In the genomic region with DNA sequence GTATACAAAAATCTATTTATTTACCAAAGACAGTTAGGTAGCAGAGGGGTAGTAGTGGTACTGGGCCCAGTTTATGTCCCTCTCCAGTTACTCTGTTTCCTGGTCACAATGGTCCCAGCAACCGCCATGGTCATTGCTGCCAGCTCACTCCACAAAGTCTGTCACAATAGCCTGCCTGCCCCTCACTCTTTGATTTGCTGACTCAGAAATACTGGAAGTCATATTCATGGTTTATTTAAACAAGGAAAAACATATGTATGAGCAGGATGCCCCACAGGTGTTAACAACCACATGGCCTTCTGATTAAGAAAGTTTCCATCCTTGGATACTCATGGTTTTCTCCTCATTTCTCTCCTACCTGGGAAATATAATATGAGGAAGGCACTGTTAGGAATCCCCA, we compare ENCODE assay signal across 23 cellular contexts. TPM values are rescaled to one million over a fixed set of nuclear protein-coding genes. Genes with fewer than 3 reads are reported as not detected.
DNase-seq lines count a peak whose midpoint lies in the region; ATAC-seq, FAIRE-seq and TF ChIP-seq lines count a peak whose summit lies in the region.
"Had no signal": no experiment of that assay in that cellular context is flagged by ENCODE, and none has a peak within 500 bp of the region (broad histone marks: within the 10 kb centered on the region; RNA-seq: fewer than 3 reads in every experiment).

No MANE protein-coding gene starts in this region.

- H3K36me3 Mint-ChIP-seq in GM23338 (ENCODE audit: low read depth) = no peaks in the 10 kb centered on the region
- H3K36me3 Mint-ChIP-seq: CD4-positive, CD25-positive, alpha-beta regulatory T cell; CD8-positive, alpha-beta T cell had no signal

- no peak overlapping the region for H3K4me3 ChIP-seq in GM23338
- H3K4me3 ChIP-seq in Karpas-422 (ENCODE audit: low read length) = no peak overlapping the region
- H3K4me3 ChIP-seq in K562 = no peak overlapping the region
- H3K4me3 ChIP-seq: BLaER1, GM23248 had no signal

- TF ChIP-seq EP300 in K562 (IDR thresholded peaks at IDR 0.05; ENCODE audit: low read length) = no peak

- H3K27me3 Mint-ChIP-seq in GM23338 (ENCODE audit: insufficient read depth, low read depth, poor library complexity) = no peaks in the 10 kb centered on the region

- H3K4me2 ChIP-seq in GM23338 = no peak overlapping the region
- peak overlapping the region; percentile 13 for H3K4me2 ChIP-seq in Karpas-422 (ENCODE audit: low read depth, low read length, poor library complexity, severe bottlenecking)
- no peak overlapping the region for H3K4me2 ChIP-seq in K562 (ENCODE audit: insufficient read depth, low read length)
- H3K4me2 ChIP-seq: BLaER1 had no signal

- H4K20me1 ChIP-seq in GM23338 (replicated peaks; ENCODE audit: insufficient read depth) (no peaks in the 10 kb centered on the region), Karpas-422 (ENCODE audit: insufficient read depth, low read depth, low read length) (no peaks in the 10 kb centered on the region), K562 (replicated peaks; ENCODE audit: control insufficient read depth, insufficient read depth, low read length) (no peaks in the 10 kb centered on the region)
- H4K20me1 ChIP-seq: BLaER1 had no signal

- H2AFZ ChIP-seq in GM23338 (no peak overlapping the region), Karpas-422 (ENCODE audit: low read length) (no peak overlapping the region), K562 (ENCODE audit: low read depth, low read length) (no peak overlapping the region)
- H2AFZ ChIP-seq: GM23248 had no signal

- TF ChIP-seq POLR2A in K562 (conservative IDR thresholded peaks at IDR 0.05) = no peak

- DNase-seq in GM23338 (ENCODE audit: low spot score) = no peak
- DNase-seq in Karpas-422 = no peak
- no peak for DNase-seq in K562 (ENCODE audit: extremely low read depth in 1 of 4, low spot score in 3 of 4)
- DNase-seq in HPDE6-E6E7 (ENCODE audit: extremely low spot score) = no peak
- no peak for DNase-seq in inferior parietal cortex (ENCODE audit: extremely low spot score)
- DNase-seq: Caco-2; CD4-positive, CD25-positive, alpha-beta regulatory T cell; CD8-positive, alpha-beta T cell; DMS79; GF-D8; GM23248; H9 had no signal

- in situ Hi-C loops in K562 (cut with MboI) = no loop called here

- no peak for FAIRE-seq in K562 (lab: Jason Lieb, UNC)
- FAIRE-seq: GM12891, GM18507 had no signal

- H3K9me2 ChIP-seq in GM23338 (ENCODE audit: insufficient read depth) (no peaks in the 10 kb centered on the region), Karpas-422 (replicated peaks; ENCODE audit: insufficient read depth, low read length) (no peaks in the 10 kb centered on the region)

- no peak for TF ChIP-seq CTCF in GM23338 (conservative IDR thresholded peaks at IDR 0.05; ENCODE audit: low read depth in 2 of 2)
- no peak for TF ChIP-seq CTCF in K562 (IDR thresholded peaks at IDR 0.05 in 2 of 3, conservative IDR thresholded peaks at IDR 0.05 in 1 of 3; ENCODE audit: insufficient read depth in 2 of 3, low read depth in 1 of 3, low read length in 3 of 3)

- H3K79me2 ChIP-seq in GM23338 (replicated peaks; ENCODE audit: insufficient read depth) (no peaks in the 10 kb centered on the region), Karpas-422 (ENCODE audit: low read length) (no peaks in the 10 kb centered on the region), K562 (ENCODE audit: control insufficient read depth, insufficient read depth, low read length) (no peaks in the 10 kb centered on the region)

- no peaks in the 10 kb centered on the region for H3K4me1 ChIP-seq in GM23338 (ENCODE audit: insufficient read depth)
- H3K4me1 ChIP-seq in Karpas-422 (ENCODE audit: low read length) = peaks cover 36% of the 10 kb centered on the region
- peaks cover 0 to 15% of the 10 kb centered on the region in 2 experiments; a peak in 2 of 5 replicates for H3K4me1 ChIP-seq in K562 (replicated peaks in 1 of 2; ENCODE audit: control insufficient read depth in 2 of 2, insufficient read depth in 2 of 2, low read length in 2 of 2)
- H3K4me1 ChIP-seq: BLaER1, Caco-2 had no signal

- H3K4me1 Mint-ChIP-seq in GM23338 = no peaks in the 10 kb centered on the region
- H3K4me1 Mint-ChIP-seq: B cell; CD4-positive, CD25-positive, alpha-beta regulatory T cell; H9 had no signal

- no TSS peak for BruUV-seq in K562 (replicated peaks; lab: Mats Ljungman, UMichigan)

- no peaks in the 10 kb centered on the region for H3K36me3 ChIP-seq in GM23338 (ENCODE audit: insufficient read depth)
- no peaks in the 10 kb centered on the region for H3K36me3 ChIP-seq in Karpas-422 (ENCODE audit: insufficient read depth, low read length)
- H3K36me3 ChIP-seq in K562 (ENCODE audit: control insufficient read depth, insufficient read depth, low read length) = no peaks in the 10 kb centered on the region
- H3K36me3 ChIP-seq: BLaER1 had no signal

- TF ChIP-seq RAD21 in K562 (CRISPR knock-in tag; conservative IDR thresholded peaks at IDR 0.05 in 1 of 2, IDR thresholded peaks at IDR 0.05 in 1 of 2) = no peak

- ATAC-seq in GM23338 (no peak), K562 (no peak), GM18861 (IDR thresholded peaks at IDR 0.05; ENCODE audit: unreplicated experiment) (no peak)
- ATAC-seq: CD8-positive, alpha-beta T cell; HCT116 had no signal

- POLR2A ChIA-PET in K562 (lab: Yijun Ruan, JAX) = interaction anchor here (0.5 kb wide), 1 partner anchor 12 kb away, joined by 4 read pairs; no protein-coding TSS in a partner anchor

- 80% methylated on average over 1 of the region's 1 CpG for WGBS in K562 (ENCODE audit: insufficient coverage, low coverage, missing lambda C conversion rate)

- no peak overlapping the region for H3K4me3 Mint-ChIP-seq in GM23338
- H3K4me3 Mint-ChIP-seq: B cell; CD8-positive, alpha-beta T cell; H9 had no signal

- H3K9ac ChIP-seq in Karpas-422 (ENCODE audit: low read length) (no peak overlapping the region), K562 (ENCODE audit: insufficient read depth in 1 of 2, low read depth in 2 of 2, low read length in 2 of 2) (no peak overlapping the region)
- H3K9ac ChIP-seq: BLaER1, GM23248 had no signal

- H3K27ac ChIP-seq in GM23338 (ENCODE audit: low read depth) = no peak overlapping the region
- no peak overlapping the region for H3K27ac ChIP-seq in Karpas-422 (ENCODE audit: low read length)
- H3K27ac ChIP-seq in K562 (ENCODE audit: extremely low read depth, low read depth, low read length) = no peak overlapping the region
- H3K27ac ChIP-seq: BLaER1, C4-2B, GM23248 had no signal

- H3K9me1 ChIP-seq in K562 (ENCODE audit: control insufficient read depth, insufficient read depth, low read length) = no peaks in the 10 kb centered on the region

- H3K9me3 Mint-ChIP-seq in GM23338 = no peaks in the 10 kb centered on the region
- H3K9me3 Mint-ChIP-seq: CD4-positive, CD25-positive, alpha-beta regulatory T cell; CD8-positive, alpha-beta T cell; H9 had no signal

- intact Hi-C loops in K562 (cut with micrococcal nuclease) = no loop called here

- no peaks in the 10 kb centered on the region for H3K9me3 ChIP-seq in Karpas-422 (ENCODE audit: low read length)
- H3K9me3 ChIP-seq in K562 (replicated peaks; ENCODE audit: control insufficient read depth, insufficient read depth, low read depth, low read length) = no peaks in the 10 kb centered on the region
- H3K9me3 ChIP-seq: BLaER1, Caco-2 had no signal

- CTCF ChIA-PET in K562 (lab: Yijun Ruan, JAX; ENCODE audit: low intra/inter-chr PET ratio) = no interaction called here

- peak overlapping the region; percentile 44; the same call in 1 of the 2 replicates for H3K27ac Mint-ChIP-seq in GM23338
- H3K27ac Mint-ChIP-seq: B cell; CD4-positive, CD25-positive, alpha-beta regulatory T cell; CD8-positive, alpha-beta T cell; H9 had no signal

- H3F3A ChIP-seq in GM23338 (replicated peaks; ENCODE audit: low read depth) = no peaks in the 10 kb centered on the region

- no peaks in the 10 kb centered on the region for H3K27me3 ChIP-seq in GM23338 (ENCODE audit: insufficient read depth)
- no peaks in the 10 kb centered on the region for H3K27me3 ChIP-seq in Karpas-422 (ENCODE audit: low read length)
- no peaks in the 10 kb centered on the region for H3K27me3 ChIP-seq in K562 (ENCODE audit: control insufficient read depth in 2 of 2, insufficient read depth in 2 of 2, low read length in 2 of 2)
- H3K27me3 ChIP-seq: BLaER1 had no signal

TF ChIP-seq in GM23338, 12 proteins besides CTCF, POLR2A, EP300 and RAD21 (continues in another document):
- no peak for TF ChIP-seq EZH2 (IDR thresholded peaks at IDR 0.05; ENCODE audit: low read depth, unreplicated experiment)
- TF ChIP-seq EZH2phosphoT487 (IDR thresholded peaks at IDR 0.05; ENCODE audit: unreplicated experiment) = no peak

TF ChIP-seq in K562, 482 proteins besides CTCF, POLR2A, EP300 and RAD21 (continues in another document):
- TF ChIP-seq U2AF1 (optimal IDR thresholded peaks at IDR 0.05; ENCODE audit: low read depth, low read length) = no peak
- TF ChIP-seq NCOR1 (IDR thresholded peaks at IDR 0.05) = no peak
- no peak for TF ChIP-seq HOXB6 (CRISPR knock-in tag; IDR thresholded peaks at IDR 0.05; ENCODE audit: borderline replicate concordance)
- TF ChIP-seq ARID1B (IDR thresholded peaks at IDR 0.05) = no peak
- no peak for TF ChIP-seq PHB (CRISPR knock-in tag; IDR thresholded peaks at IDR 0.05)
- no peak for TF ChIP-seq ZC3H4 (CRISPR knock-in tag; IDR thresholded peaks at IDR 0.05; ENCODE audit: borderline replicate concordance)
- TF ChIP-seq MEIS2 (IDR thresholded peaks at IDR 0.05; ENCODE audit: partially characterized antibody) = no peak

RNA-seq across cellular contexts. Expression of a gene that starts 49.2 kb away (rescaled TPM):
- 0.59 TPM in 1 of 2 replicates, not detected in the other for total RNA-seq in GM23338 (2014; rRNA removed; shearing (Covaris generic))
- 0.23 and 0.78 TPM in 2 replicates for polyA plus RNA-seq in GM23338 (2016; fragmentation: Nextera tagmentation; extraction: Ambion mirVana)
- not detected in 2 replicates for total RNA-seq in Karpas-422 (2014; rRNA removed; shearing (Covaris generic); ENCODE audit: low replicate concordance)
- total RNA-seq in K562 (2011; cell fraction: chromatin; rRNA removed; ENCODE audit: low replicate concordance) = not detected in 2 replicates
- total RNA-seq in K562 (2011; cell fraction: nucleolus; rRNA removed) = not detected in 2 replicates
- not detected in 2 replicates for total RNA-seq in K562 (2011; cell fraction: nucleoplasm; rRNA removed)
- not detected in 2 replicates for total RNA-seq in K562 (2014; rRNA removed)
- not detected in 2 replicates for total RNA-seq in K562 (2014; rRNA removed; fragmentation: Illumina TruSeq; extraction: Trizol)
- total RNA-seq in K562 (2015; rRNA removed; fragmentation: Illumina TruSeq; extraction: Trizol) = not detected in 2 replicates
- total RNA-seq in K562 (2021) = not detected in 2 replicates
- polyA plus RNA-seq in K562 (2011; rRNA removed) = not detected in 2 replicates
- not detected in 2 replicates for polyA plus RNA-seq in K562 (2011; cell fraction: cytosol; rRNA removed)
- polyA plus RNA-seq in K562 (2011; cell fraction: nucleus; rRNA removed) = 0.33 TPM in 1 of 2 replicates, not detected in the other
- polyA plus RNA-seq in K562 (2012) = 0.10 and 0.16 TPM in 2 replicates
- polyA plus RNA-seq in K562 (2014; fragmentation: Illumina TruSeq; extraction: Trizol) = not detected in 2 replicates
- polyA plus RNA-seq in K562 (2014; fragmentation: Nextera tagmentation; extraction: Ambion mirVana) = under 1 TPM in 1 of 2 experiments, not detected in 1; 0.10 TPM
- 0.01 TPM in 1 of 2 replicates, not detected in the other for polyA plus RNA-seq in K562 (2014; rRNA removed)
- polyA minus RNA-seq in K562 (2011; rRNA and poly(A)+ RNA removed) = not detected in 2 replicates
- not detected in 2 replicates for polyA minus RNA-seq in K562 (2011; cell fraction: cytosol; rRNA and poly(A)+ RNA removed)
- not detected in 2 replicates for polyA minus RNA-seq in K562 (2011; cell fraction: nucleus; rRNA and poly(A)+ RNA removed)
- total RNA-seq: A172; Caco-2; CD8-positive, alpha-beta T cell; G401; GM23248; H4; H9 had no signal
- polyA plus RNA-seq: AG04450, GM23248 had no signal
